Comparison of ENCODE assay signal across 10 cellular contexts in genomic region chr7:116526897-116527296, GRCh38. TPM values are rescaled to one million over a fixed set of nuclear protein-coding genes. Genes with fewer than 3 reads are reported as not detected.
DNase-seq lines count a peak whose midpoint lies in the region; ATAC-seq, FAIRE-seq and TF ChIP-seq lines count a peak whose summit lies in the region.
"Had no signal": no experiment of that assay in that cellular context is flagged by ENCODE, and none has a peak within 500 bp of the region (broad histone marks: within the 10 kb centered on the region; RNA-seq: fewer than 3 reads in every experiment).

No MANE protein-coding gene starts in this region.

- H3K4me1 ChIP-seq in right cardiac atrium (ENCODE audit: control insufficient read depth, insufficient read depth, low read length): peaks cover 6% of the 10 kb centered on the region

- no peak for TF ChIP-seq CTCF in bronchial epithelial cell (IDR thresholded peaks at IDR 0.05; ENCODE audit: insufficient read depth, low read length, severe bottlenecking)
- no peak for TF ChIP-seq CTCF in mesothelial cell of epicardium (IDR thresholded peaks at IDR 0.05; ENCODE audit: unreplicated experiment)

- DNase-seq in right cardiac atrium (no peak), Right ventricle myocardium inferior (ENCODE audit: missing footprints) (no peak), bronchial epithelial cell (ENCODE audit: low read depth) (peak; percentile 36), mesothelial cell of epicardium (ENCODE audit: low spot score in 2 of 2, unreplicated experiment in 2 of 2) (no peak), GF-D8 (lab: John Stamatoyannopoulos, UW) (no peak), NCI-H146 treated with DMSO at 0.1 percent for 48 hours (lab: John Stamatoyannopoulos, UW; ENCODE audit: unreplicated experiment) (no peak), DMS 273 treated with DMSO at 0.1 percent for 48 hours (lab: John Stamatoyannopoulos, UW) (no peak)

- H3K4me1 Mint-ChIP-seq in mesothelial cell of epicardium: peaks cover 20% of the 10 kb centered on the region

- H3K27me3 Mint-ChIP-seq in mesothelial cell of epicardium (ENCODE audit: low read depth): peaks cover 53% of the 10 kb centered on the region

- 19% methylated on average over 5 of the region's 5 CpGs for WGBS in right cardiac atrium

- H3K27ac ChIP-seq in right cardiac atrium (ENCODE audit: low read length): peak overlapping the region; percentile 92
- H3K27ac ChIP-seq: HL-60 had no signal

- ATAC-seq in right cardiac atrium (no peak), Right ventricle myocardium inferior (no peak), GM18511 (IDR thresholded peaks at IDR 0.05; ENCODE audit: unreplicated experiment) (no peak)

- H3K9me3 ChIP-seq in right cardiac atrium (ENCODE audit: control insufficient read depth, low read length): no peaks in the 10 kb centered on the region

- peak overlapping the region; percentile 73 for H3K4me3 Mint-ChIP-seq in mesothelial cell of epicardium

- no peaks in the 10 kb centered on the region for H3K36me3 Mint-ChIP-seq in mesothelial cell of epicardium

- H3K9me3 Mint-ChIP-seq in mesothelial cell of epicardium: no peaks in the 10 kb centered on the region

- H3K27me3 ChIP-seq in right cardiac atrium (ENCODE audit: control insufficient read depth, insufficient read depth) (no peaks in the 10 kb centered on the region), bronchial epithelial cell (ENCODE audit: control insufficient read depth, insufficient read depth, low read length) (no peaks in the 10 kb centered on the region)

- peaks cover 11% of the 10 kb centered on the region for H3K36me3 ChIP-seq in bronchial epithelial cell (ENCODE audit: control insufficient read depth, insufficient read depth, low read length)

- no peak for FAIRE-seq in bronchial epithelial cell (lab: Jason Lieb, UNC)
- FAIRE-seq: G401.6 had no signal

- no peak overlapping the region for H3K27ac Mint-ChIP-seq in mesothelial cell of epicardium

- intact Hi-C loops in right cardiac atrium (cut with DNase I) (loop anchor here (5.0 to 10.0 kb wide), 7 partner anchors 48 to 265 kb away; no protein-coding TSS in a partner anchor), Right ventricle myocardium inferior (cut with DNase I) (loop anchor here (1.0 to 2.0 kb wide), 3 partner anchors 62 to 256 kb away; no protein-coding TSS in a partner anchor)

- H3K4me3 ChIP-seq in right cardiac atrium (ENCODE audit: low read length) (peak overlapping the region; percentile 76), bronchial epithelial cell (ENCODE audit: low read depth, low read length) (peak overlapping the region; percentile 50)

RNA-seq across cellular contexts. Expression of gene CAV1, which starts 2.1 kb away (rescaled TPM):
- 100 to 1,000 TPM; 298 to 502 (median 380) TPM for total RNA-seq in right cardiac atrium
- polyA plus RNA-seq in right cardiac atrium: 269 TPM
- 387 TPM for total RNA-seq in Right ventricle myocardium inferior
- 91.5 and 157 TPM in 2 replicates for total RNA-seq in bronchial epithelial cell
- total RNA-seq in mesothelial cell of epicardium: 2.6 to 3.4 TPM (median 2.7 TPM) in 3 replicates

RNA-seq across cellular contexts. Expression of gene CAV2, which starts 27.4 kb away (rescaled TPM):
- 100 to 1,000 TPM; 179 to 233 (median 200) TPM for total RNA-seq in right cardiac atrium
- polyA plus RNA-seq in right cardiac atrium: 136 TPM
- total RNA-seq in Right ventricle myocardium inferior: 239 TPM
- 132 and 150 TPM in 2 replicates for total RNA-seq in bronchial epithelial cell
- total RNA-seq in mesothelial cell of epicardium: 8.5 to 10.8 TPM (median 8.9 TPM) in 3 replicates

Comparison
In these comparisons a context has a peak if more than half of its experiments do, and no peak if none do; other contexts are left out.
1. RNA of gene CAV1, which starts 2.1 kb away (total RNA-seq): 298 to 502 TPM in right cardiac atrium, 387 TPM in Right ventricle myocardium inferior (single experiment) and 91.5 to 157 TPM in bronchial epithelial cell; 2.6 to 3.4 TPM in mesothelial cell of epicardium; every median in the first group is over 10 times any median in the second.
2. RNA of gene CAV2, which starts 27.4 kb away (total RNA-seq): 239 TPM in Right ventricle myocardium inferior (single experiment), 179 to 233 TPM in right cardiac atrium and 132 to 150 TPM in bronchial epithelial cell; 8.5 to 10.8 TPM in mesothelial cell of epicardium; every median in the first group is over 10 times any median in the second.